8 cellular contexts compared by ENCODE assay signal in the genomic region with DNA sequence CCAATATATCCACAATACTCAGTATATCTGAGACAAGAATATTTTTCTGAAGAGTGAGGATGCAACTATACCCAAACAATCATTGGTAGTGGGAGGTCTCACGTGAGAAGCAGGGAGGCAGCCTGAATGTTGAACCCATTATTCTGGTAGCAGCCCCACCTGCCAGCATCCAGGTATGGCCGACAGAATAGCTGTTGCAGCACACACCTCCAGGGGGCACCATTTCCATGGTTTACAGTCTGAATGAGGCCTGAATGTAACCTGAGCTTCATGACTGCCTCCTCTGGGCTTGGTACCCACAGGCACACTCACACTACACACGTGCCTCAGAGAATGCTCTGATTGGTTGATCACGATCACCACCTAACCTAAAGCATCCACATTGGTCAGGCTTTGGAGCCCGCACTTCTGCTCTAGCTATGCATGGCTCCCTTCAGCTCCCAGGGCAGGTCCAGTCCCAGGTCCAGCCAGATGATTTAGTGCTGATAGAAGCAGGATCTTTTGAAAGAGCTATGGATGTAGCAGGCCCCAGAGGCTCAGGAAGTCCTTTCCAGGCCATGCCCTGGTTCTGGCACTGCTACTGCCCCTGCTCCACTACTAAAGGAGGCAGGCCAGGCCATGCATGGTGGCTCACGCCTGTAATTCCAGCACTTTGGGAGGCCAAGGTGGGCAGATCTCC. TPM values are rescaled to one million over a fixed set of nuclear protein-coding genes. Genes with fewer than 3 reads are reported as not detected.
DNase-seq lines count a peak whose midpoint lies in the region; TF ChIP-seq lines count a peak whose summit lies in the region.

No MANE protein-coding gene starts in this region.

- no peaks in the 10 kb centered on the region for H3K9me3 ChIP-seq in SJCRH30 (replicated peaks)

- no peaks in the 10 kb centered on the region for H3K36me3 ChIP-seq in SJCRH30

- peaks cover 10% of the 10 kb centered on the region; the same call in 1 of the 2 replicates for H3K4me1 ChIP-seq in SJCRH30

- intact Hi-C loops in head of caudate nucleus (cut with DNase I), result loop anchor here (10.0 kb wide), 1 partner anchor 137 kb away; the partner anchor contains the start of genes B3GNT9, FBXL8 and TRADD

- peak; percentile 96 for DNase-seq in GM12865 (ENCODE audit: low read depth)
- DNase-seq in HEK293T (ENCODE audit: extremely low spot score), result peak; percentile 88
- peak; percentile 96 for DNase-seq in NAMALWA (ENCODE audit: low spot score)
- DNase-seq in SJCRH30, result peak; percentile 97 to 99
- peak; percentile 93 for DNase-seq in activated effector memory CD4-positive, alpha-beta T cell treated with anti-CD3 and anti-CD28 coated beads, Interleukin-2, amount 50 U/mL, for 16 hours
- peak in 41 of 42 donors; percentile 48 to 91 (median 76) for DNase-seq in head of caudate nucleus
- peak; percentile 71 for DNase-seq in pulmonary artery endothelial cell (ENCODE audit: low read depth, low spot score)
- no peak for DNase-seq in cerebellum (ENCODE audit: low spot score)

- no peak overlapping the region for H3K27ac ChIP-seq in SJCRH30

- no peaks in the 10 kb centered on the region for H3K27me3 ChIP-seq in SJCRH30

- TF ChIP-seq CTCF in GM12865 (IDR thresholded peaks at IDR 0.05; ENCODE audit: insufficient read depth, low read depth, low read length, missing control alignments), result peak; percentile 83

- POLR2A ChIA-PET in HEK293T (lab: Yijun Ruan, JAX), result interaction anchor here (0.9 to 3.1 kb wide), 8 partner anchors 10 to 167 kb away, joined by 3 to 15 read pairs (median 5); partner anchors contain the start of genes CBFB, CES3 and NOL3

- H3K4me3 ChIP-seq in GM12865 (ENCODE audit: low read depth, low read length) (no peak overlapping the region), SJCRH30 (no peak overlapping the region)

- CTCF ChIA-PET in HEK293T (lab: Yijun Ruan, JAX), result interaction anchor here (0.5 to 4.4 kb wide), 19 partner anchors 9 to 308 kb away, joined by 3 to 57 read pairs (median 4); partner anchors contain the start of genes FBXL8, NOL3 and TRADD

TF ChIP-seq in HEK293T, 16 proteins besides CTCF, POLR2A, EP300 and RAD21:
- peak; percentile 90 for TF ChIP-seq L3MBTL2 (conservative IDR thresholded peaks at IDR 0.05)
- TF ChIP-seq NFRKB (IDR thresholded peaks at IDR 0.05), result no peak

RNA-seq across cellular contexts. Expression of gene CBFB, which starts 11.0 kb away (rescaled TPM):
- 136 and 151 TPM in 2 replicates for total RNA-seq in SJCRH30 (2014; rRNA removed; shearing (Covaris generic))
- total RNA-seq in pulmonary artery endothelial cell (86.0 and 148 TPM in 2 replicates), cerebellum (34.3 TPM)

RNA-seq across cellular contexts. Expression of gene CES4A, which starts 29.6 kb away (rescaled TPM):
- total RNA-seq in SJCRH30 (2014; rRNA removed; shearing (Covaris generic)), result not detected in 2 replicates
- total RNA-seq in pulmonary artery endothelial cell (0.59 and 0.85 TPM in 2 replicates), cerebellum (16.6 TPM)

RNA-seq across cellular contexts. Expression of gene CES3, which starts 56.9 kb away (rescaled TPM):
- total RNA-seq in SJCRH30 (2014; rRNA removed; shearing (Covaris generic)), result 0.08 TPM in 2 replicates
- total RNA-seq in pulmonary artery endothelial cell (not detected in 2 replicates), cerebellum (1.5 TPM)
